In genomic region chr4:4677825-4678522, GRCh38 we compare ENCODE assay signal across 1 cellular context.
TF ChIP-seq lines count a peak whose summit lies in the region.

No MANE protein-coding gene starts in this region.

TF ChIP-seq in SK-N-SH treated with all-trans-retinoic acid at 6 μM for 48 hours, 23 proteins besides CTCF, POLR2A, EP300 and RAD21 (continued from another document):
- no peak for TF ChIP-seq TOX (CRISPR knock-in tag; IDR thresholded peaks at IDR 0.05; ENCODE audit: borderline replicate concordance)
- no peak for TF ChIP-seq TCF4 (CRISPR knock-in tag; IDR thresholded peaks at IDR 0.05; ENCODE audit: borderline replicate concordance)
